Comparison of ENCODE assay signal across 24 cellular contexts in genomic region chr1:89734437-89734836, GRCh38.
"Had no signal": no experiment of that assay in that cellular context is flagged by ENCODE, and none has a peak within 500 bp of the region (broad histone marks: within the 10 kb centered on the region; RNA-seq: fewer than 3 reads in every experiment).

No MANE protein-coding gene starts in this region.

- H3K36me3 ChIP-seq: MG63, SJCRH30 had no signal

- H3K4me2 ChIP-seq: SK-N-SH had no signal

- H3K27ac ChIP-seq: RWPE1, SJCRH30 had no signal

- H3K9me3 ChIP-seq: MG63, SJCRH30, SK-N-SH had no signal

- H3K9me2 ChIP-seq: SK-N-SH had no signal

- H3K4me1 ChIP-seq: SJCRH30 had no signal

- H3K27me3 ChIP-seq: MG63, SJCRH30 had no signal

- ATAC-seq: activated CD8-positive, alpha-beta T cell treated with anti-CD3 and anti-CD28 coated beads for 36 hours; activated naive CD8-positive, alpha-beta T cell treated with anti-CD3 and anti-CD28 coated beads, Interleukin-2, amount 50 U/mL, for 24 hours; PC-3 had no signal

- H3K9ac ChIP-seq: SK-N-SH had no signal

- H3K4me3 ChIP-seq: MG63, SJCRH30 had no signal

- DNase-seq: activated CD4-positive, alpha-beta T cell treated with anti-CD3 and anti-CD28 coated beads, Interleukin-2, amount 10 ng/mL, durations not matched to agents 24 days and 14 days; activated CD4-positive, alpha-beta T cell treated with anti-CD3 and anti-CD28 coated beads, Interleukin-2, amount 50 U/mL, for 4 hours; activated CD8-positive, alpha-beta T cell treated with anti-CD3 and anti-CD28 coated beads for 36 hours; activated gamma-delta T cell; activated naive CD4-positive, alpha-beta T cell treated with Interleukin-2 at 50 U/mL for 16 hours; activated naive CD8-positive, alpha-beta T cell treated with anti-CD3 and anti-CD28 coated beads, Interleukin-2, amount 50 U/mL, for 24 hours; activated T-cell treated with anti-CD3 and anti-CD28 coated beads, Interleukin-2, amount 50 U/mL, for 24 hours; Kasumi-1; KG1; MG63; NCI-H1048; NCI-H1436; NCI-H1694; NCI-H1930; NCI-H2081 treated with DMSO at 0.1 percent for 48 hours; NCI-H345; NCI-H526; NCI-H748 treated with DMSO at 0.1 percent for 48 hours; NK-92 treated with Interleukin-12 subunit alpha and Interleukin-12 subunit beta, amount 100 ng/mL, for 24 hours; PC-3; SHP77; SJCRH30; SK-N-SH had no signal
